In genomic region chr14:32258574-32258973, GRCh38 we compare ENCODE assay signal across 1 cellular context.
TF ChIP-seq lines count a peak whose summit lies in the region.

No MANE protein-coding gene starts in this region.

TF ChIP-seq in IMR-90, 13 proteins besides CTCF, POLR2A, EP300 and RAD21:
- TF ChIP-seq MAZ (IDR thresholded peaks at IDR 0.05; ENCODE audit: borderline replicate concordance, low read depth, low read length) (no peak), NFE2L2 (IDR thresholded peaks at IDR 0.05; ENCODE audit: low read depth, low read length) (no peak), MXI1 (IDR thresholded peaks at IDR 0.05; ENCODE audit: borderline replicate concordance, low read depth, low read length) (no peak), USF2 (IDR thresholded peaks at IDR 0.05; ENCODE audit: low read depth, low read length) (no peak), FOS (IDR thresholded peaks at IDR 0.05; ENCODE audit: low read depth, low read length) (no peak), CEBPB (IDR thresholded peaks at IDR 0.05; ENCODE audit: low read depth, low read length) (no peak), SMC3 (IDR thresholded peaks at IDR 0.05; ENCODE audit: low read depth, low read length) (no peak)
